Comparison of ENCODE assay signal across 15 cellular contexts in genomic region chr9:136086213-136086881, GRCh38. TPM values are rescaled to one million over a fixed set of nuclear protein-coding genes. Genes with fewer than 3 reads are reported as not detected.
A peak's percentile ranks its signal among the peaks of the same experiment; 100 is the strongest.
DNase-seq lines count a peak whose midpoint lies in the region; ATAC-seq and TF ChIP-seq lines count a peak whose summit lies in the region.
"Had no signal": no experiment of that assay in that cellular context is flagged by ENCODE, and none has a peak within 500 bp of the region (broad histone marks: within the 10 kb centered on the region; RNA-seq: fewer than 3 reads in every experiment).

No MANE protein-coding gene starts in this region.

- H3K36me3 Mint-ChIP-seq in chondrocyte (ENCODE audit: low read depth): no peaks in the 10 kb centered on the region
- H3K36me3 Mint-ChIP-seq: CD4-positive, CD25-positive, alpha-beta regulatory T cell had no signal

- peak overlapping the region; percentile 25 to 49 for H3K4me3 ChIP-seq in stomach smooth muscle (ENCODE audit: low read length in 2 of 2)

- H3K27me3 Mint-ChIP-seq in chondrocyte (ENCODE audit: low read depth): no peaks in the 10 kb centered on the region
- H3K27me3 Mint-ChIP-seq: CD4-positive, CD25-positive, alpha-beta regulatory T cell had no signal

- no peak for ATAC-seq in GM19324 (IDR thresholded peaks at IDR 0.05; ENCODE audit: low FRiP score, unreplicated experiment)
- ATAC-seq in GM18520 (IDR thresholded peaks at IDR 0.05; ENCODE audit: unreplicated experiment): no peak

- H3K9ac ChIP-seq in stomach smooth muscle (ENCODE audit: low read length in 2 of 2): peak overlapping the region; percentile 60 to 64

- peaks cover 0 to 2% of the 10 kb centered on the region in 2 donors for H3K36me3 ChIP-seq in stomach smooth muscle (ENCODE audit: control insufficient read depth in 2 of 2, insufficient read depth in 2 of 2, low read length in 2 of 2)

- H3K27ac ChIP-seq in layer of hippocampus (ENCODE audit: low read depth, low read length): peak overlapping the region; percentile 88
- peak overlapping the region; percentile 99 for H3K27ac ChIP-seq in stomach smooth muscle (ENCODE audit: low read length)

- H3K4me1 ChIP-seq in stomach smooth muscle (ENCODE audit: control insufficient read depth, insufficient read depth, low read length): peaks cover 95% of the 10 kb centered on the region

- no peak overlapping the region for H3K27ac Mint-ChIP-seq in chondrocyte (ENCODE audit: unreplicated experiment)

- H3K9me3 Mint-ChIP-seq in chondrocyte (ENCODE audit: low read depth): no peaks in the 10 kb centered on the region
- H3K9me3 Mint-ChIP-seq: CD4-positive, CD25-positive, alpha-beta regulatory T cell had no signal

- peaks cover 34% of the 10 kb centered on the region for H3K4me1 Mint-ChIP-seq in chondrocyte (ENCODE audit: low read depth)

- no peak overlapping the region for H3K4me3 Mint-ChIP-seq in chondrocyte (ENCODE audit: unreplicated experiment)

- TF ChIP-seq CTCF in GM20000 (IDR thresholded peaks at IDR 0.05; ENCODE audit: extremely low read depth, missing control alignments): no peak
- no peak for TF ChIP-seq CTCF in chondrocyte (IDR thresholded peaks at IDR 0.05)

- DNase-seq in GM20000 (ENCODE audit: low spot score): peak; percentile 38
- peak; percentile 88 for DNase-seq in chondrocyte (ENCODE audit: low spot score)
- DNase-seq in NCI-H345 (lab: John Stamatoyannopoulos, UW): no peak
- no peak for DNase-seq in SK-N-DZ (ENCODE audit: low spot score)
- DNase-seq: activated CD4-positive, alpha-beta T cell treated with anti-CD3 and anti-CD28 coated beads, Interleukin-2, amount 50 U/mL, for 48 hours; activated naive CD4-positive, alpha-beta T cell treated with anti-CD3 and anti-CD28 coated beads, Interleukin-2, amount 50 U/mL, for 16 hours; CD4-positive, CD25-positive, alpha-beta regulatory T cell; GDM1; MV-4-11; NCI-H446; T-helper 9 cell had no signal

- H3K27me3 ChIP-seq in layer of hippocampus (ENCODE audit: control insufficient read depth, insufficient read depth, low read length) (no peaks in the 10 kb centered on the region), stomach smooth muscle (ENCODE audit: control insufficient read depth in 1 of 2, insufficient read depth in 2 of 2, low read length in 2 of 2) (no peaks in the 10 kb centered on the region)

- H3K9me3 ChIP-seq in stomach smooth muscle (ENCODE audit: control insufficient read depth in 2 of 2, low read length in 2 of 2): no peaks in the 10 kb centered on the region

RNA-seq across cellular contexts. Expression of gene NACC2, which starts 8.7 kb away (rescaled TPM):
- total RNA-seq in chondrocyte: 42.6 to 52.4 TPM (median 51.0 TPM) in 3 replicates
- not detected in 2 replicates for polyA plus RNA-seq in SK-N-DZ (2014; cell fraction: cytosol; rRNA removed)
- polyA plus RNA-seq in SK-N-DZ (2014; cell fraction: nucleus; rRNA removed): not detected in 2 replicates

RNA-seq across cellular contexts. Expression of gene TMEM250, which starts 32.3 kb away (rescaled TPM):
- 31.9 to 37.3 TPM (median 35.9 TPM) in 3 replicates for total RNA-seq in chondrocyte
- 18.3 and 20.8 TPM in 2 replicates for polyA plus RNA-seq in SK-N-DZ (2014; cell fraction: cytosol; rRNA removed)
- 20.0 and 24.9 TPM in 2 replicates for polyA plus RNA-seq in SK-N-DZ (2014; cell fraction: nucleus; rRNA removed)

Comparison
In these comparisons a context has a peak if more than half of its experiments do, and no peak if none do; other contexts are left out.
1. DNase-seq: peak in GM20000 (single experiment) and chondrocyte (single experiment); none in NCI-H345 (single experiment) and SK-N-DZ (single experiment).